Comparison of ENCODE assay signal across 8 cellular contexts in genomic region chr16:3158498-3159314, GRCh38. TPM values are rescaled to one million over a fixed set of nuclear protein-coding genes. Genes with fewer than 3 reads are reported as not detected.
A peak's percentile ranks its signal among the peaks of the same experiment; 100 is the strongest.
DNase-seq lines count a peak whose midpoint lies in the region; ATAC-seq, FAIRE-seq and TF ChIP-seq lines count a peak whose summit lies in the region.

No MANE protein-coding gene starts in this region.

- peak overlapping the region; percentile 92 for H3K27ac Mint-ChIP-seq in activated CD8-positive, alpha-beta memory T cell treated with anti-CD3 and anti-CD28 coated beads, Interleukin-2, amount 10 ng/mL, durations not matched to agents 7 days and 5 days

- 0 to 1% methylated on average over 40 to 51 of the region's 72 CpGs for WGBS in mesodermal cell (ENCODE audit: insufficient coverage in 2 of 2), 2 experiments

- peaks cover 25% of the 10 kb centered on the region for H3K27me3 Mint-ChIP-seq in activated CD8-positive, alpha-beta memory T cell treated with anti-CD3 and anti-CD28 coated beads, Interleukin-2, amount 10 ng/mL, durations not matched to agents 7 days and 5 days

- peaks cover 4% of the 10 kb centered on the region for H3K36me3 Mint-ChIP-seq in activated CD8-positive, alpha-beta memory T cell treated with anti-CD3 and anti-CD28 coated beads, Interleukin-2, amount 10 ng/mL, durations not matched to agents 7 days and 5 days

- H3K4me1 Mint-ChIP-seq in activated CD8-positive, alpha-beta memory T cell treated with anti-CD3 and anti-CD28 coated beads, Interleukin-2, amount 10 ng/mL, durations not matched to agents 7 days and 5 days = peaks cover 43% of the 10 kb centered on the region

- peak; percentile 44 for ATAC-seq in HG03175 (IDR thresholded peaks at IDR 0.05; ENCODE audit: unreplicated experiment)
- ATAC-seq in activated CD8-positive, alpha-beta memory T cell treated with anti-CD3 and anti-CD28 coated beads, Interleukin-2, amount 10 ng/mL, durations not matched to agents 7 days and 5 days = peak; percentile 88
- ATAC-seq in GM18511 (IDR thresholded peaks at IDR 0.05; ENCODE audit: unreplicated experiment) = no peak

- H3K4me3 ChIP-seq in endocrine pancreas (ENCODE audit: control insufficient read depth, insufficient read depth, low read length) (peak overlapping the region; percentile 35), mesodermal cell (ENCODE audit: extremely low read depth, insufficient read depth, low read length, poor library complexity, severe bottlenecking) (peak overlapping the region; percentile 59)

- H3K9ac ChIP-seq in endocrine pancreas (ENCODE audit: control insufficient read depth, insufficient read depth, low read length) = peak overlapping the region; percentile 8

- H3K9me3 ChIP-seq in endocrine pancreas (ENCODE audit: control insufficient read depth, low read length) (no peaks in the 10 kb centered on the region), mesodermal cell (ENCODE audit: control insufficient read depth, low read length) (no peaks in the 10 kb centered on the region)

- CTCF ChIA-PET in activated CD8-positive, alpha-beta memory T cell treated with anti-CD3 and anti-CD28 coated beads, Interleukin-2, amount 10 ng/mL, durations not matched to agents 7 days and 5 days (lab: Charles Lee) = interaction anchor here (0.6 to 3.5 kb wide), 18 partner anchors 9 to 305 kb away, joined by 3 to 18 read pairs (median 3); partner anchors contain the start of gene ZNF213

- peak overlapping the region; percentile 78 for H3K27ac ChIP-seq in mesodermal cell (ENCODE audit: low read depth, low read length, severe bottlenecking)

- H3K36me3 ChIP-seq in endocrine pancreas (ENCODE audit: control insufficient read depth, insufficient read depth, low read length) (no peaks in the 10 kb centered on the region), mesodermal cell (ENCODE audit: control insufficient read depth, insufficient read depth, low read length) (no peaks in the 10 kb centered on the region)

- H3K4me1 ChIP-seq in endocrine pancreas (ENCODE audit: control insufficient read depth, insufficient read depth, low read length) (no peaks in the 10 kb centered on the region), mesodermal cell (ENCODE audit: control insufficient read depth, insufficient read depth, low read length, poor library complexity, severe bottlenecking) (no peaks in the 10 kb centered on the region)

- peak overlapping the region; percentile 83 for H3K4me3 Mint-ChIP-seq in activated CD8-positive, alpha-beta memory T cell treated with anti-CD3 and anti-CD28 coated beads, Interleukin-2, amount 10 ng/mL, durations not matched to agents 7 days and 5 days

- DNase-seq in GM12891 (ENCODE audit: insufficient read length, low spot score) = peak; percentile 94
- DNase-seq in NOMO-1 (lab: John Stamatoyannopoulos, UW; ENCODE audit: unreplicated experiment in 2 of 2) = peak; percentile 78 to 87
- peak; percentile 96 for DNase-seq in activated CD8-positive, alpha-beta memory T cell treated with anti-CD3 and anti-CD28 coated beads, Interleukin-2, amount 10 ng/mL, durations not matched to agents 7 days and 5 days
- DNase-seq in stimulated activated CD8-positive, alpha-beta memory T cell treated with anti-CD3 and anti-CD28 coated beads, Interleukin-15, amount 100 ng/mL, for 4 hours (ENCODE audit: low read depth in 2 of 2) = peak; percentile 83 to 87

- TF ChIP-seq POLR2A in GM12891 (IDR thresholded peaks at IDR 0.05; ENCODE audit: low read depth, low read length) = no peak

- H3K9me3 Mint-ChIP-seq in activated CD8-positive, alpha-beta memory T cell treated with anti-CD3 and anti-CD28 coated beads, Interleukin-2, amount 10 ng/mL, durations not matched to agents 7 days and 5 days (ENCODE audit: low read depth) = no peaks in the 10 kb centered on the region

- FAIRE-seq in GM12891 (lab: Jason Lieb, UNC) = peak; percentile 82

- H3K27me3 ChIP-seq in endocrine pancreas (ENCODE audit: control insufficient read depth, insufficient read depth, low read length) = no peaks in the 10 kb centered on the region

TF ChIP-seq in GM12891, 5 proteins besides CTCF, POLR2A, EP300 and RAD21:
- no peak for TF ChIP-seq POLR2AphosphoS5 (IDR thresholded peaks at IDR 0.05; ENCODE audit: low read depth, low read length)
- no peak for TF ChIP-seq SPI1 (IDR thresholded peaks at IDR 0.05; ENCODE audit: low read depth, low read length)
- TF ChIP-seq TAF1 (IDR thresholded peaks at IDR 0.05; ENCODE audit: low read depth, low read length) = 0 out of 2 replicates have a peak, but pooled peaks have one; percentile 49
- TF ChIP-seq POU2F2 (IDR thresholded peaks at IDR 0.05; ENCODE audit: low read depth, low read length) = peak; percentile 65; the same call in 1 of the 2 replicates
- TF ChIP-seq PAX5 (IDR thresholded peaks at IDR 0.05; ENCODE audit: insufficient read depth, low read length, severe bottlenecking) = no peak

RNA-seq across cellular contexts. Expression of gene ZNF213, which starts 23.9 kb away (rescaled TPM):
- polyA plus RNA-seq in GM12891 (2012; ENCODE audit: low read depth, missing spikeins) = 3.7 TPM
- 10 to 100 TPM; 10.6 to 12.3 TPM for total RNA-seq in activated CD8-positive, alpha-beta memory T cell treated with anti-CD3 and anti-CD28 coated beads, Interleukin-2, amount 10 ng/mL, durations not matched to agents 7 days and 5 days
- polyA plus RNA-seq in mesodermal cell (2013, experiment 1 of 2) = 10.0 TPM
- polyA plus RNA-seq in mesodermal cell (2013, experiment 2 of 2) = 8.3 TPM

RNA-seq across cellular contexts. Expression of gene OR1F1, which starts 29.3 kb away (rescaled TPM):
- not detected for polyA plus RNA-seq in GM12891 (2012; ENCODE audit: low read depth, missing spikeins)
- total RNA-seq in activated CD8-positive, alpha-beta memory T cell treated with anti-CD3 and anti-CD28 coated beads, Interleukin-2, amount 10 ng/mL, durations not matched to agents 7 days and 5 days = not detected
- polyA plus RNA-seq in mesodermal cell (2013, experiment 1 of 2) = 0.33 TPM
- 0.35 TPM for polyA plus RNA-seq in mesodermal cell (2013, experiment 2 of 2)

RNA-seq across cellular contexts. Expression of gene ZNF205, which starts 46.3 kb away (rescaled TPM):
- 0.05 TPM for polyA plus RNA-seq in GM12891 (2012; ENCODE audit: low read depth, missing spikeins)
- not detected for total RNA-seq in activated CD8-positive, alpha-beta memory T cell treated with anti-CD3 and anti-CD28 coated beads, Interleukin-2, amount 10 ng/mL, durations not matched to agents 7 days and 5 days
- polyA plus RNA-seq in mesodermal cell (2013, experiment 1 of 2) = 15.9 TPM
- 14.3 TPM for polyA plus RNA-seq in mesodermal cell (2013, experiment 2 of 2)

RNA-seq across cellular contexts. Expression of gene ZSCAN10, which starts 59.6 kb away (rescaled TPM):
- polyA plus RNA-seq in GM12891 (2012; ENCODE audit: low read depth, missing spikeins) = 0.06 TPM
- total RNA-seq in activated CD8-positive, alpha-beta memory T cell treated with anti-CD3 and anti-CD28 coated beads, Interleukin-2, amount 10 ng/mL, durations not matched to agents 7 days and 5 days = under 1 TPM; 0.21 to 0.23 TPM
- 1.2 TPM for polyA plus RNA-seq in mesodermal cell (2013, experiment 1 of 2)
- polyA plus RNA-seq in mesodermal cell (2013, experiment 2 of 2) = 0.66 TPM
